In the genomic region with DNA sequence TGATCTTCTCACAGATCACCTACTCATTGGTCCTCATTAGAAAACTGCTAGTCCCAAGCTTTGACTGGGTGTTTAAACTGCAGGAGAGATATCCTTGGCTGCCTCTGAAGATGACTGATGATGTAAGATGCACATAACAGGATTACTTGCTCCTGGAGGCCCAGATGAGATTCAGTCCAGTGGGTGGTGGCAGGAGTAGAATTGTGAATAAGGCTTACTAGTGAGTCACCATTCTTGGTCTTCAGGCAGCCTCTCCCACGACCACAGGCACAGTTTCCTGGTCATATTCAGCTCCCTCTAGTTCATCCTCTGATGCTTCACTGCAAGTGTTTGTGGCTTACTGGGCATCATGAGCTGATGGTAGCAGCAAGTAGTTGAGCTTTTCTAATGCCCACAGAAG, we compare ENCODE assay signal across 17 cellular contexts. TPM values are rescaled to one million over a fixed set of nuclear protein-coding genes. Genes with fewer than 3 reads are reported as not detected.
DNase-seq lines count a peak whose midpoint lies in the region; ATAC-seq and TF ChIP-seq lines count a peak whose summit lies in the region.
"Had no signal": no experiment of that assay in that cellular context is flagged by ENCODE, and none has a peak within 500 bp of the region (broad histone marks: within the 10 kb centered on the region; RNA-seq: fewer than 3 reads in every experiment).

No MANE protein-coding gene starts in this region.

- no peak overlapping the region for H2AFZ ChIP-seq in hepatocyte

- no peak overlapping the region for H3K27ac ChIP-seq in endodermal cell (ENCODE audit: low read depth, low read length)
- no peak overlapping the region for H3K27ac ChIP-seq in hepatocyte
- H3K27ac ChIP-seq: A549, SJSA1 had no signal

- TF ChIP-seq CTCF in GM13977 (IDR thresholded peaks at IDR 0.05; ENCODE audit: extremely low read depth, insufficient read depth, missing control alignments) = no peak
- no peak for TF ChIP-seq CTCF in endodermal cell (conservative IDR thresholded peaks at IDR 0.05)
- TF ChIP-seq CTCF in hepatocyte (IDR thresholded peaks at IDR 0.05; ENCODE audit: poor library complexity) = no peak

- H3K4me3 ChIP-seq in endodermal cell (ENCODE audit: low read length) (no peak overlapping the region), hepatocyte (no peak overlapping the region)
- H3K4me3 ChIP-seq: A549, SJSA1 had no signal

- H3K4me1 Mint-ChIP-seq in activated naive CD8-positive, alpha-beta T cell treated with anti-CD3 and anti-CD28 coated beads, Interleukin-2, amount 50 U/mL, for 24 hours = no peaks in the 10 kb centered on the region
- H3K4me1 Mint-ChIP-seq in activated naive CD8-positive, alpha-beta T cell treated with anti-CD3 and anti-CD28 coated beads for 36 hours = no peaks in the 10 kb centered on the region
- H3K4me1 Mint-ChIP-seq in endodermal cell = peaks cover 7% of the 10 kb centered on the region

- H4K20me1 ChIP-seq in hepatocyte (ENCODE audit: insufficient read depth, poor library complexity, severe bottlenecking) = no peaks in the 10 kb centered on the region

- no peaks in the 10 kb centered on the region for H3K9me3 Mint-ChIP-seq in activated naive CD8-positive, alpha-beta T cell treated with anti-CD3 and anti-CD28 coated beads, Interleukin-2, amount 50 U/mL, for 24 hours
- no peaks in the 10 kb centered on the region for H3K9me3 Mint-ChIP-seq in activated naive CD8-positive, alpha-beta T cell treated with anti-CD3 and anti-CD28 coated beads for 36 hours
- H3K9me3 Mint-ChIP-seq in endodermal cell = peaks cover 6% of the 10 kb centered on the region

- H3K9me2 ChIP-seq in hepatocyte (replicated peaks; ENCODE audit: insufficient read depth) = no peaks in the 10 kb centered on the region

- H3K9me3 ChIP-seq in endodermal cell (ENCODE audit: control insufficient read depth, low read length) (peaks cover 6% of the 10 kb centered on the region), hepatocyte (ENCODE audit: low read depth) (no peaks in the 10 kb centered on the region)
- H3K9me3 ChIP-seq: A549, SJSA1 had no signal

- H3K79me2 ChIP-seq in hepatocyte = no peaks in the 10 kb centered on the region

- H3K36me3 ChIP-seq in endodermal cell (ENCODE audit: control insufficient read depth, insufficient read depth, low read length) (no peaks in the 10 kb centered on the region), hepatocyte (replicated peaks; ENCODE audit: insufficient read depth, low read depth) (no peaks in the 10 kb centered on the region)
- H3K36me3 ChIP-seq: SJSA1 had no signal

- no peak overlapping the region for H3K4me3 Mint-ChIP-seq in activated naive CD8-positive, alpha-beta T cell treated with anti-CD3 and anti-CD28 coated beads, Interleukin-2, amount 50 U/mL, for 24 hours
- no peak overlapping the region for H3K4me3 Mint-ChIP-seq in activated naive CD8-positive, alpha-beta T cell treated with anti-CD3 and anti-CD28 coated beads for 36 hours
- H3K4me3 Mint-ChIP-seq in endodermal cell = no peak overlapping the region

- ATAC-seq in activated naive CD8-positive, alpha-beta T cell treated with anti-CD3 and anti-CD28 coated beads, Interleukin-2, amount 50 U/mL, for 24 hours = peak; percentile 36
- ATAC-seq: A549, esophagus mucosa had no signal

- peaks cover 8% of the 10 kb centered on the region for H3K27me3 Mint-ChIP-seq in activated naive CD8-positive, alpha-beta T cell treated with anti-CD3 and anti-CD28 coated beads, Interleukin-2, amount 50 U/mL, for 24 hours
- H3K27me3 Mint-ChIP-seq in activated naive CD8-positive, alpha-beta T cell treated with anti-CD3 and anti-CD28 coated beads for 36 hours = peaks cover 6% of the 10 kb centered on the region
- no peaks in the 10 kb centered on the region for H3K27me3 Mint-ChIP-seq in endodermal cell (ENCODE audit: insufficient read depth)

- no peaks in the 10 kb centered on the region for H3K27me3 ChIP-seq in endodermal cell (ENCODE audit: control insufficient read depth, insufficient read depth, low read length, poor library complexity, severe bottlenecking)
- H3K27me3 ChIP-seq in hepatocyte = peaks cover 13% of the 10 kb centered on the region
- H3K27me3 ChIP-seq: SJSA1 had no signal

- no peaks in the 10 kb centered on the region for H3K36me3 Mint-ChIP-seq in activated naive CD8-positive, alpha-beta T cell treated with anti-CD3 and anti-CD28 coated beads, Interleukin-2, amount 50 U/mL, for 24 hours (ENCODE audit: low read depth)
- H3K36me3 Mint-ChIP-seq in activated naive CD8-positive, alpha-beta T cell treated with anti-CD3 and anti-CD28 coated beads for 36 hours = no peaks in the 10 kb centered on the region
- H3K36me3 Mint-ChIP-seq in endodermal cell (ENCODE audit: low read depth) = no peaks in the 10 kb centered on the region

- DNase-seq in activated naive CD8-positive, alpha-beta T cell treated with anti-CD3 and anti-CD28 coated beads, Interleukin-2, amount 50 U/mL, for 24 hours = no peak
- DNase-seq in activated naive CD8-positive, alpha-beta T cell treated with anti-CD3 and anti-CD28 coated beads for 36 hours = no peak
- DNase-seq in T1000 (lab: John Stamatoyannopoulos, UW) = peak; percentile 9
- DNase-seq in fibroblast of the conjunctiva (ENCODE audit: low read depth) = peak; percentile 16
- DNase-seq in GM13977 (ENCODE audit: low spot score) = no peak
- DNase-seq in endodermal cell = no peak
- no peak for DNase-seq in hepatocyte (ENCODE audit: low spot score)
- DNase-seq in NCI-H2029 (lab: John Stamatoyannopoulos, UW) = no peak
- DNase-seq: activated naive CD4-positive, alpha-beta T cell treated with Interleukin-2 at 50 U/mL for 16 hours; H7; Karpas-422; mesendoderm; NCI-H2081 treated with DMSO at 0.1 percent for 48 hours; nucleus accumbens had no signal

- no peak overlapping the region for H3K4me2 ChIP-seq in hepatocyte
- H3K4me2 ChIP-seq: A549 had no signal

- 86% methylated on average over 1 of the region's 1 CpG; no CpG with 5 or more reads in 1 of the 2 experiments for WGBS in endodermal cell (ENCODE audit: insufficient coverage in 1 of 2, insufficient read length in 1 of 2), 2 experiments
- 57% methylated on average over 1 of the region's 1 CpG for WGBS in hepatocyte (ENCODE audit: low lambda C conversion rate, missing lambda C conversion rate)

- H3K4me1 ChIP-seq in endodermal cell (ENCODE audit: control insufficient read depth, insufficient read depth, low read length) (no peaks in the 10 kb centered on the region), hepatocyte (ENCODE audit: insufficient read depth) (no peaks in the 10 kb centered on the region)
- H3K4me1 ChIP-seq: A549, SJSA1 had no signal

- in situ Hi-C loops in GM13977 (cut with MboI; ENCODE audit: low pct_unique_long_range_greater_than_20kb, low sequenced_read_pairs, unreplicated experiment) = no loop called here

- no peak overlapping the region for H3K27ac Mint-ChIP-seq in activated naive CD8-positive, alpha-beta T cell treated with anti-CD3 and anti-CD28 coated beads, Interleukin-2, amount 50 U/mL, for 24 hours
- no peak overlapping the region for H3K27ac Mint-ChIP-seq in activated naive CD8-positive, alpha-beta T cell treated with anti-CD3 and anti-CD28 coated beads for 36 hours
- no peak overlapping the region for H3K27ac Mint-ChIP-seq in endodermal cell

- H3K9ac ChIP-seq in endodermal cell (ENCODE audit: extremely low read depth, low read length, poor library complexity, severe bottlenecking) = no peak overlapping the region

RNA-seq across cellular contexts. Expression of a gene that starts 12.1 kb away (rescaled TPM):
- total RNA-seq in activated naive CD8-positive, alpha-beta T cell treated with anti-CD3 and anti-CD28 coated beads for 36 hours = not detected
- under 1 TPM in 1 of 2 donors, not detected in 1; 0.13 TPM for total RNA-seq in endodermal cell
- polyA plus RNA-seq in endodermal cell (2013, experiment 1 of 2) = 1.4 TPM
- 1.7 TPM for polyA plus RNA-seq in endodermal cell (2013, experiment 2 of 2)
- 0.56 TPM in 1 of 2 replicates, not detected in the other for total RNA-seq in hepatocyte
- 0.57 and 0.70 TPM in 2 replicates for polyA plus RNA-seq in hepatocyte
- total RNA-seq: esophagus mucosa, SJSA1 had no signal
- polyA plus RNA-seq: A549 had no signal

Comparison
In these comparisons a context has a peak if more than half of its experiments do, and no peak if none do; other contexts are left out.
1. DNase-seq: peak in T1000 (single experiment) and fibroblast of the conjunctiva (single experiment); none in activated naive CD8-positive, alpha-beta T cell treated with anti-CD3 and anti-CD28 coated beads, Interleukin-2, amount 50 U/mL, for 24 hours (single experiment), activated naive CD8-positive, alpha-beta T cell treated with anti-CD3 and anti-CD28 coated beads for 36 hours (single experiment), GM13977 (single experiment), endodermal cell (single experiment), hepatocyte (single experiment) and NCI-H2029 (single experiment).